In the genomic region with DNA sequence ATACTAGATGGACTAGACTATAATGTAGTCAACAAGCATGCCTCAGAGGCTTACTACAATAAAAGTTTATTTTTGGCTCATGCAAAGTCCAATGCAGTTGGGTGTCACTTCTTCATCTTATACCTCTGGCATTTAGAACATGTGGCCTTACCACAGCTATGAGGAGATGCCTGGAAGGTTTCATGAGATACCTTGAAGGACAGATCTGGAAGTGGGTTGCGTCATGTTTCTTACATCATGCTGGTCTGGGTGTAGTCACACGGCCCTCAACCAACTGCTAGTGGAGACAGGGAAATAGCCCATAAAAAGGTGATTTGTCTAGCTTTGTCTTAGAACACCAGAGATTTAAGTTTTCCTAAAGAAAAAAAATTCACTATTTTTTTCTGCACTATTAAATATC, we compare ENCODE assay signal across 17 cellular contexts.
DNase-seq lines count a peak whose midpoint lies in the region; ATAC-seq and TF ChIP-seq lines count a peak whose summit lies in the region.
"Had no signal": no experiment of that assay in that cellular context is flagged by ENCODE, and none has a peak within 500 bp of the region (broad histone marks: within the 10 kb centered on the region; RNA-seq: fewer than 3 reads in every experiment).

No MANE protein-coding gene starts in this region.

- no peak overlapping the region for H4K5ac ChIP-seq in IMR-90 (ENCODE audit: low read depth, low read length)

- H3K36me3 ChIP-seq in IMR-90 (ENCODE audit: control insufficient read depth, insufficient read depth, low read length): no peaks in the 10 kb centered on the region
- no peaks in the 10 kb centered on the region for H3K36me3 ChIP-seq in brain microvascular endothelial cell (replicated peaks)
- no peaks in the 10 kb centered on the region for H3K36me3 ChIP-seq in Karpas-422 (ENCODE audit: insufficient read depth, low read length)
- H3K36me3 ChIP-seq: upper lobe of right lung had no signal

- H4K91ac ChIP-seq in IMR-90 (ENCODE audit: insufficient read depth, low read depth, low read length): no peak overlapping the region

- in situ Hi-C loops in IMR-90 (cut with MboI; ENCODE audit: low sequenced_read_pairs): no loop called here
- in situ Hi-C loops in brain microvascular endothelial cell (cut with HindIII; ENCODE audit: low pct_ligation_motif_present, low sequenced_read_pairs): no loop called here

- POLR2A ChIA-PET in IMR-90 (lab: Charles Lee; ENCODE audit: unreplicated experiment): interaction anchor here (0.5 kb wide), 1 partner anchor 599 kb away, joined by 3 read pairs; no protein-coding TSS in a partner anchor

- H3K79me1 ChIP-seq in IMR-90 (ENCODE audit: low read depth in 1 of 2, low read length in 2 of 2): no peaks in the 10 kb centered on the region

- TF ChIP-seq CTCF in AG10803 (conservative IDR thresholded peaks at IDR 0.05; ENCODE audit: low read length): no peak
- no peak for TF ChIP-seq CTCF in IMR-90 (conservative IDR thresholded peaks at IDR 0.05; ENCODE audit: low read depth, low read length)
- TF ChIP-seq CTCF in brain microvascular endothelial cell (IDR thresholded peaks at IDR 0.05; ENCODE audit: low read depth, low read length, missing control alignments): no peak
- TF ChIP-seq CTCF in CD14-positive monocyte (IDR thresholded peaks at IDR 0.05): no peak

- no peak overlapping the region for H3K18ac ChIP-seq in IMR-90 (ENCODE audit: low read depth, low read length)

- no peak overlapping the region for H3K4me3 Mint-ChIP-seq in CD14-positive monocyte
- H3K4me3 Mint-ChIP-seq: activated CD4-positive, alpha-beta T cell treated with anti-CD3 and anti-CD28 coated beads for 36 hours; natural killer cell treated with Interleukin-12 subunit alpha and Interleukin-12 subunit beta and Interleukin-15 and Interleukin-18, amount 100 ng/mL, for 72 hours; stimulated activated naive CD8-positive, alpha-beta T cell treated with anti-CD3 and anti-CD28 coated beads, Interleukin-15, Interleukin-2, amounts not matched to agents 100 ng/mL and 50 ng/mL, for 24 hours had no signal

- H3K4me3 ChIP-seq in AG10803 (ENCODE audit: low read length): no peak overlapping the region
- H3K4me3 ChIP-seq in IMR-90 (ENCODE audit: insufficient read depth, low read depth, low read length): no peak overlapping the region
- H3K4me3 ChIP-seq in brain microvascular endothelial cell (ENCODE audit: low read depth, low read length): no peak overlapping the region
- no peak overlapping the region for H3K4me3 ChIP-seq in Karpas-422 (ENCODE audit: low read length)
- H3K4me3 ChIP-seq: upper lobe of right lung had no signal

- no peak for TF ChIP-seq POLR2A in IMR-90 (IDR thresholded peaks at IDR 0.05; ENCODE audit: low read depth, low read length)

- no peak overlapping the region for H2BK5ac ChIP-seq in IMR-90 (ENCODE audit: low read depth, low read length, poor library complexity, severe bottlenecking)

- H4K8ac ChIP-seq in IMR-90 (ENCODE audit: low read depth in 2 of 2, low read length in 2 of 2): no peak overlapping the region

- H3K27me3 Mint-ChIP-seq in CD14-positive monocyte (ENCODE audit: low read depth in 3 of 3): peaks cover 0 to 3% (median 1%) of the 10 kb centered on the region in 3 donors
- H3K27me3 Mint-ChIP-seq: activated CD4-positive, alpha-beta T cell treated with anti-CD3 and anti-CD28 coated beads for 36 hours; natural killer cell treated with Interleukin-12 subunit alpha and Interleukin-12 subunit beta and Interleukin-15 and Interleukin-18, amount 100 ng/mL, for 72 hours; stimulated activated naive CD8-positive, alpha-beta T cell treated with anti-CD3 and anti-CD28 coated beads, Interleukin-15, Interleukin-2, amounts not matched to agents 100 ng/mL and 50 ng/mL, for 24 hours had no signal

- H3K4me2 ChIP-seq in IMR-90 (ENCODE audit: low read depth, low read length) (no peak overlapping the region), Karpas-422 (ENCODE audit: low read depth, low read length, poor library complexity, severe bottlenecking) (no peak overlapping the region)
- H3K4me2 ChIP-seq: KMS-11 had no signal

- H3K9me3 ChIP-seq in IMR-90 (ENCODE audit: control insufficient read depth, insufficient read depth, low read length) (no peaks in the 10 kb centered on the region), Karpas-422 (ENCODE audit: low read length) (no peaks in the 10 kb centered on the region)
- H3K9me3 ChIP-seq: upper lobe of right lung had no signal

- H3K9ac ChIP-seq in IMR-90 (ENCODE audit: low read depth, low read length): no peak overlapping the region
- no peak overlapping the region for H3K9ac ChIP-seq in Karpas-422 (ENCODE audit: low read length)
- H3K9ac ChIP-seq: KMS-11 had no signal

- no peak overlapping the region for H2AFZ ChIP-seq in IMR-90 (replicated peaks; ENCODE audit: low read length, poor library complexity)
- H2AFZ ChIP-seq in Karpas-422 (ENCODE audit: low read length): no peak overlapping the region

- peaks cover 0 to 5% (median 0%) of the 10 kb centered on the region in 7 donors for H3K9me3 Mint-ChIP-seq in CD14-positive monocyte
- H3K9me3 Mint-ChIP-seq: natural killer cell treated with Interleukin-12 subunit alpha and Interleukin-12 subunit beta and Interleukin-15 and Interleukin-18, amount 100 ng/mL, for 72 hours had no signal

- no peaks in the 10 kb centered on the region for H3K79me2 ChIP-seq in Karpas-422 (ENCODE audit: low read length)

- H2AK9ac ChIP-seq in IMR-90 (replicated peaks; ENCODE audit: low read depth, low read length, poor library complexity): no peak overlapping the region

- DNase-seq in AG10803 (ENCODE audit: low read depth): peak; percentile 87
- DNase-seq in IMR-90: peak; percentile 67
- DNase-seq in brain microvascular endothelial cell: peak; percentile 34
- peak; percentile 58 for DNase-seq in islet precursor cell
- no peak for DNase-seq in Karpas-422
- no peak for DNase-seq in CD14-positive monocyte (ENCODE audit: low spot score)
- DNase-seq: activated CD4-positive, alpha-beta T cell treated with anti-CD3 and anti-CD28 coated beads for 36 hours; activated naive CD4-positive, alpha-beta T cell treated with Interleukin-2 at 50 U/mL for 16 hours; NCI-H1694 treated with DMSO at 0.1 percent for 48 hours; NCI-H446; SHP77 treated with DMSO at 0.1 percent for 48 hours; upper lobe of right lung had no signal

- no peaks in the 10 kb centered on the region for H3K9me1 ChIP-seq in IMR-90 (ENCODE audit: insufficient read depth, low read length)

- H3K27me3 ChIP-seq in IMR-90 (ENCODE audit: control insufficient read depth, insufficient read depth, low read length) (no peaks in the 10 kb centered on the region), brain microvascular endothelial cell (replicated peaks) (no peaks in the 10 kb centered on the region), Karpas-422 (ENCODE audit: low read length) (no peaks in the 10 kb centered on the region)
- H3K27me3 ChIP-seq: upper lobe of right lung had no signal

- H3K36me3 Mint-ChIP-seq in CD14-positive monocyte: no peaks in the 10 kb centered on the region
- H3K36me3 Mint-ChIP-seq: natural killer cell treated with Interleukin-12 subunit alpha and Interleukin-12 subunit beta and Interleukin-15 and Interleukin-18, amount 100 ng/mL, for 72 hours had no signal

- no peak overlapping the region for H2BK120ac ChIP-seq in IMR-90 (ENCODE audit: low read depth, low read length)

- no peak overlapping the region for H2AK5ac ChIP-seq in IMR-90 (ENCODE audit: low read depth, low read length)

- no peak overlapping the region for H3K27ac ChIP-seq in IMR-90 (ENCODE audit: insufficient read depth, low read length)
- H3K27ac ChIP-seq in brain microvascular endothelial cell: no peak overlapping the region
- no peak overlapping the region for H3K27ac ChIP-seq in Karpas-422 (ENCODE audit: low read length)
- H3K27ac ChIP-seq: KMS-11, upper lobe of right lung had no signal

- ATAC-seq in IMR-90 (ENCODE audit: low read depth) (no peak), HG03460 (IDR thresholded peaks at IDR 0.05; ENCODE audit: unreplicated experiment) (no peak), GM18907 (IDR thresholded peaks at IDR 0.05; ENCODE audit: unreplicated experiment) (no peak)
- ATAC-seq: activated CD4-positive, alpha-beta T cell treated with anti-CD3 and anti-CD28 coated beads for 36 hours; upper lobe of right lung had no signal

- WGBS in IMR-90 (ENCODE audit: extremely low coverage in 2 of 2, insufficient read length in 1 of 2), 2 experiments: no CpG with 5 or more reads among the region's 2 CpGs

- H2BK15ac ChIP-seq in IMR-90 (ENCODE audit: low read depth, low read length): no peak overlapping the region

- dilution Hi-C loops in IMR-90 (cut with HindIII; ENCODE audit: low sequenced_read_pairs, unreplicated experiment): no loop called here

- BruUV-seq in IMR-90 (replicated peaks; lab: Mats Ljungman, UMichigan): no TSS peak

- H3K23ac ChIP-seq in IMR-90 (ENCODE audit: low read depth, low read length): no peak overlapping the region

- CTCF ChIA-PET in IMR-90 (lab: Yijun Ruan, JAX): no interaction called here

- no peaks in the 10 kb centered on the region for H4K20me1 ChIP-seq in IMR-90 (ENCODE audit: insufficient read depth, low read length)
- no peaks in the 10 kb centered on the region for H4K20me1 ChIP-seq in Karpas-422 (ENCODE audit: insufficient read depth, low read depth, low read length)

- TF ChIP-seq RAD21 in IMR-90 (IDR thresholded peaks at IDR 0.05; ENCODE audit: low read length): no peak

- no peaks in the 10 kb centered on the region for H3K4me1 Mint-ChIP-seq in CD14-positive monocyte
- H3K4me1 Mint-ChIP-seq: activated CD4-positive, alpha-beta T cell treated with anti-CD3 and anti-CD28 coated beads for 36 hours had no signal

- H3K27ac Mint-ChIP-seq in CD14-positive monocyte: no peak overlapping the region
- H3K27ac Mint-ChIP-seq: activated CD4-positive, alpha-beta T cell treated with anti-CD3 and anti-CD28 coated beads for 36 hours; natural killer cell treated with Interleukin-12 subunit alpha and Interleukin-12 subunit beta and Interleukin-15 and Interleukin-18, amount 100 ng/mL, for 72 hours; stimulated activated naive CD8-positive, alpha-beta T cell treated with anti-CD3 and anti-CD28 coated beads, Interleukin-15, Interleukin-2, amounts not matched to agents 100 ng/mL and 50 ng/mL, for 24 hours had no signal

- H3K4ac ChIP-seq in IMR-90 (ENCODE audit: low read depth, low read length): no peak overlapping the region

- no peak overlapping the region for H3K56ac ChIP-seq in IMR-90 (ENCODE audit: extremely low read depth, insufficient read depth, low read length)

- H3K9me2 ChIP-seq in Karpas-422 (replicated peaks; ENCODE audit: insufficient read depth, low read length): no peaks in the 10 kb centered on the region

- H3K14ac ChIP-seq in IMR-90 (replicated peaks; ENCODE audit: low read depth, low read length): no peak overlapping the region

- intact Hi-C loops in IMR-90 (cut with micrococcal nuclease) (no loop called here), CD14-positive monocyte (cut with micrococcal nuclease) (no loop called here)

- no peak overlapping the region for H2BK20ac ChIP-seq in IMR-90 (ENCODE audit: low read depth, low read length)

- H3K4me1 ChIP-seq in IMR-90 (ENCODE audit: control insufficient read depth, insufficient read depth, low read length) (no peaks in the 10 kb centered on the region; the same call in 1 of the 2 replicates), Karpas-422 (ENCODE audit: low read length) (no peaks in the 10 kb centered on the region)
- H3K4me1 ChIP-seq: upper lobe of right lung had no signal

TF ChIP-seq in IMR-90, 13 proteins besides CTCF, POLR2A, EP300 and RAD21:
- peak; percentile 86 for TF ChIP-seq CEBPB (IDR thresholded peaks at IDR 0.05; ENCODE audit: low read depth, low read length)
- TF ChIP-seq MAFK (IDR thresholded peaks at IDR 0.05; ENCODE audit: low read depth, low read length): no peak

Comparison
In these comparisons a context has a peak if more than half of its experiments do, and no peak if none do; other contexts are left out.
1. DNase-seq: peak in AG10803 (single experiment), IMR-90 (single experiment), brain microvascular endothelial cell (single experiment) and islet precursor cell (single experiment); none in Karpas-422 (single experiment) and CD14-positive monocyte (single experiment).